14 cellular contexts compared by ENCODE assay signal in the genomic region with DNA sequence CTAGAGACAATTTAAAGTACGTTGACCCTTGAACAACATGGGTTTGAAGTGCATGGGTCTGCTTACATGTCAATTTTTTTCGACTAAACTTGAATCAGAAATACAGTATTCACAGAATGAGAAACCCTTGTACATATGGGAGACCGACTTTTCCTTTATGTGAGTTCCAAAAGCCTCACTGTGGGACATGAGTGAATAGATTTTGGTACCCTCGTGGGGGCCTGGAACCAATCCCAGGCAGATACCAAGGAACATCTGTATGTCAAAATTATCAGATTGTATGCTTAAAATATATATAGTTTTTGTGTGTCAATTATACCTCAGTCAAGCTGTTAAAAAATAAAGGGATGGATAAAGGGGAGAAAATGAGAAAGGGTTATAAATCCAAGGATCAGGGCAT.
"Had no signal": no experiment of that assay in that cellular context is flagged by ENCODE, and none has a peak within 500 bp of the region (broad histone marks: within the 10 kb centered on the region; RNA-seq: fewer than 3 reads in every experiment).

No MANE protein-coding gene starts in this region.

- H3K4me3 ChIP-seq: SJSA1 had no signal

- H3K9ac ChIP-seq: SK-N-SH had no signal

- H3K9me3 ChIP-seq: SJSA1, SK-N-SH had no signal

- H3K27ac ChIP-seq: SJSA1 had no signal

- DNase-seq: KBM-7, MV-4-11, NCI-H1048, NCI-H1105, NCI-H1436 treated with DMSO at 0.1 percent for 48 hours, NCI-H187 treated with DMSO at 0.1 percent for 48 hours, NCI-H2029 treated with DMSO at 0.1 percent for 48 hours, NCI-H2227 treated with DMSO at 0.1 percent for 48 hours, NCI-H774, Right ventricle myocardium superior, RPMI8226, SIG-M5, SK-N-SH had no signal

- H3K36me3 ChIP-seq: SJSA1 had no signal
